Comparison of ENCODE assay signal across 2 cellular contexts in genomic region chr7:92794846-92795245, GRCh38.
TF ChIP-seq lines count a peak whose summit lies in the region.

No MANE protein-coding gene starts in this region.

TF ChIP-seq in SK-N-SH, 30 proteins besides CTCF, POLR2A, EP300 and RAD21:
- TF ChIP-seq ZBTB33 (IDR thresholded peaks at IDR 0.05; ENCODE audit: borderline replicate concordance, low read depth), result no peak
- TF ChIP-seq YY1 (IDR thresholded peaks at IDR 0.05; ENCODE audit: low read depth), result no peak
- TF ChIP-seq REST (IDR thresholded peaks at IDR 0.05; ENCODE audit: low read depth, low read length), result no peak
- no peak for TF ChIP-seq TAF1 (IDR thresholded peaks at IDR 0.05; ENCODE audit: borderline replicate concordance, low read depth, low read length)
- no peak for TF ChIP-seq RXRA (IDR thresholded peaks at IDR 0.05; ENCODE audit: borderline replicate concordance, low read depth)
- no peak for TF ChIP-seq FOXM1 (IDR thresholded peaks at IDR 0.05; ENCODE audit: low read depth)
- TF ChIP-seq GABPA (IDR thresholded peaks at IDR 0.05; ENCODE audit: low read depth), result no peak
- TF ChIP-seq SMC3 (IDR thresholded peaks at IDR 0.05; ENCODE audit: low read depth, low read length), result no peak
- TF ChIP-seq NRF1 (IDR thresholded peaks at IDR 0.05; ENCODE audit: low read depth, low read length), result no peak
- TF ChIP-seq MAX (IDR thresholded peaks at IDR 0.05; ENCODE audit: low read depth), result no peak
TF ChIP-seq in SK-N-SH: peak in this region for 0.

TF ChIP-seq in SK-N-SH treated with all-trans-retinoic acid at 6 μM for 48 hours, 23 proteins besides CTCF, POLR2A, EP300 and RAD21:
- TF ChIP-seq GLIS3 (CRISPR knock-in tag; IDR thresholded peaks at IDR 0.05) (no peak), TCF4 (CRISPR knock-in tag; IDR thresholded peaks at IDR 0.05; ENCODE audit: borderline replicate concordance) (no peak), PPARA (CRISPR knock-in tag; IDR thresholded peaks at IDR 0.05; ENCODE audit: borderline replicate concordance) (no peak), TOX (CRISPR knock-in tag; IDR thresholded peaks at IDR 0.05; ENCODE audit: borderline replicate concordance) (no peak), TSHZ2 (CRISPR knock-in tag; IDR thresholded peaks at IDR 0.05) (no peak), ZC3H10 (CRISPR knock-in tag; IDR thresholded peaks at IDR 0.05) (no peak)
